In the genomic region with DNA sequence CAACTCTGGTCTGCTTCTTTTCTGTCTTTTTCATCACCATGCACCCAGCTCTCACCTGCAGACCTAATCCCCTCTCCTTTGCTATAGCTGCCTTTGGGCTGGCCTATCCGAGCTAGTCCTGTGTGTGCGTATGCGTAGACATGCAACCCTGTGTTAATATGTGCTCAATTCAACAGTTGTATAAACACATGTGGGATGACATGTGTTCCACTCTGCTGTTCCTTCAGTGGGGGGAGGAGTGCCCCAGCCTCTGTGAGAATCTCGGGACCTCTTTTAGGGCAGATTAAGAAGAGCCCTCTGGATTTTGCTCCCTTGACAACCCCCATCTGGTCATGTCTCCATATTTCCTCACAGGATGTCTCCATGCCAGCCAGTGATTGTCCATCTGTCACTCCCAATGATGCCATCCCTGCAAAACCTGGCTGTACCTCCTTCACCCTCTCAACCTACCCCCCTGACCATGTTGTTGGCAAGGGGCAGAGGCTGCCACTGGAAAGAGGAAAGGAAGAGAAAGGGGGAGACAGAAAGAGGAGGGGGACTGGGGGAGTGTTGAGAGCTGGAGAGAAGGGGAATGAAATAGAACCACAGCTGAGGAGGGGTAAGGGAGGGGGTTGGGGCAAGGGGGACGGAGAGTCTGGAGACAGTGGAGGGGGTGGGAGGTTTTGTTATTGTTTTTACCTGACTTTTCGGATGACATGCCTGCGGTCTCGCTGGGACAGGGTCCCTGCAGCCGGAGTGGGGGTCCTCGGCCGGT, we compare ENCODE assay signal across 8 cellular contexts. TPM values are rescaled to one million over a fixed set of nuclear protein-coding genes. Genes with fewer than 3 reads are reported as not detected.
DNase-seq lines count a peak whose midpoint lies in the region; ATAC-seq and TF ChIP-seq lines count a peak whose summit lies in the region.

No MANE protein-coding gene starts in this region.

- H3K4me1 Mint-ChIP-seq in T-cell = peaks cover 61 to 75% (median 74%) of the 10 kb centered on the region in 3 donors

- no peaks in the 10 kb centered on the region for H3K36me3 Mint-ChIP-seq in T-cell

- ATAC-seq in T-cell (replicated peaks in 1 of 4) = no peak

- peak overlapping the region in 1 of 2 donors; percentile 41 for H3K27ac Mint-ChIP-seq in T-cell

- H3K4me3 ChIP-seq in fibroblast of pulmonary artery (replicated peaks; ENCODE audit: low read depth, low read length) = peak overlapping the region; percentile 96

- CTCF ChIA-PET in T-cell (lab: Charles Lee) = interaction anchor here in 1 of 2 donors (0.6 kb wide), 2 partner anchors 8 to 92 kb away, joined by 3 to 5 read pairs; no protein-coding TSS in a partner anchor

- H3K27me3 Mint-ChIP-seq in T-cell = peaks cover 6 to 40% of the 10 kb centered on the region in 2 donors

- peak overlapping the region; percentile 72 to 91 (median 72) for H3K4me3 Mint-ChIP-seq in T-cell

- TF ChIP-seq CTCF in fibroblast of pulmonary artery (IDR thresholded peaks at IDR 0.05; ENCODE audit: low read length, missing control alignments) = no peak

- peak; percentile 89 for DNase-seq in DMS 273 treated with DMSO at 0.1 percent for 48 hours (lab: John Stamatoyannopoulos, UW)
- DNase-seq in T-cell = peak in 2 of 34 experiments; percentile 22 to 32
- no peak for DNase-seq in fibroblast of pulmonary artery (ENCODE audit: low read depth)
- peak; percentile 42 for DNase-seq in retina
- DNase-seq in kidney tubule cell (ENCODE audit: low spot score) = no peak
- DNase-seq in activated effector memory CD4-positive, alpha-beta T cell treated with Interleukin-2 at 50 U/mL for 16 hours = no peak
- no peak for DNase-seq in NCI-H748 treated with DMSO at 0.1 percent for 48 hours (lab: John Stamatoyannopoulos, UW)
- no peak for DNase-seq in NCI-H526 treated with DMSO at 0.1 percent for 48 hours (lab: John Stamatoyannopoulos, UW)

- POLR2A ChIA-PET in T-cell (lab: Charles Lee) = interaction anchor here in 1 of 2 donors (0.5 to 0.7 kb wide), 2 partner anchors 10 to 46 kb away, joined by 5 to 15 read pairs; no protein-coding TSS in a partner anchor

- no peaks in the 10 kb centered on the region for H3K9me3 Mint-ChIP-seq in T-cell

RNA-seq across cellular contexts. Expression of gene PRRT1, which starts 0.4 kb away (rescaled TPM):
- total RNA-seq in T-cell = 1 to 10 TPM; 1.7 to 3.3 (median 2.3) TPM

RNA-seq across cellular contexts. Expression of gene PPT2, which starts 2.6 kb away (rescaled TPM):
- 10 to 100 TPM; 11.2 to 25.6 (median 19.3) TPM for total RNA-seq in T-cell

RNA-seq across cellular contexts. Expression of gene EGFL8, which starts 13.1 kb away (rescaled TPM):
- total RNA-seq in T-cell = 10 to 100 TPM; 13.9 to 18.9 (median 16.9) TPM

RNA-seq across cellular contexts. Expression of gene FKBPL, which starts 21.2 kb away (rescaled TPM):
- total RNA-seq in T-cell = 1 to 10 TPM in 4 of 5 donors, under 1 TPM in 1; 0.83 to 3.7 (median 1.5) TPM

RNA-seq across cellular contexts. Expression of gene ATF6B, which starts 23.3 kb away (rescaled TPM):
- 100 to 1,000 TPM; 106 to 151 (median 145) TPM for total RNA-seq in T-cell

Comparison
In these comparisons a context has a peak if more than half of its experiments do, and no peak if none do; other contexts are left out.
1. DNase-seq: peak in DMS 273 treated with DMSO at 0.1 percent for 48 hours (single experiment) and retina (single experiment); none in fibroblast of pulmonary artery (single experiment), kidney tubule cell (single experiment), activated effector memory CD4-positive, alpha-beta T cell treated with Interleukin-2 at 50 U/mL for 16 hours (single experiment), NCI-H748 treated with DMSO at 0.1 percent for 48 hours (single experiment) and NCI-H526 treated with DMSO at 0.1 percent for 48 hours (single experiment).